In genomic region chr10:15306881-15307280, GRCh38 we compare ENCODE assay signal across 27 cellular contexts.
"Had no signal": no experiment of that assay in that cellular context is flagged by ENCODE, and none has a peak within 500 bp of the region (broad histone marks: within the 10 kb centered on the region; RNA-seq: fewer than 3 reads in every experiment).

No MANE protein-coding gene starts in this region.

- H3K9me3 Mint-ChIP-seq: naive thymus-derived CD8-positive, alpha-beta T cell; nephron; neural crest cell; stimulated activated memory B cell treated with anti-CD40 and anti-IgM and Interleukin-4, amounts not matched to agents 10 μg/mL and 1 μg/mL and 100 μg/mL, for 72 hours; stimulated activated naive CD8-positive, alpha-beta T cell treated with anti-CD3 and anti-CD28 coated beads, Interleukin-15, amount 100 ng/mL, for 72 hours had no signal

- H3K4me2 ChIP-seq: smooth muscle cell had no signal

- H3K4me1 ChIP-seq: left lung, lower lobe of right lung, pancreas, psoas muscle, tibial nerve, uterus had no signal

- H3K27ac ChIP-seq: left lung, lower lobe of right lung, pancreas, psoas muscle, right atrium auricular region, right lobe of liver, tibial nerve, uterus had no signal

- H3K36me3 ChIP-seq: left lung, lower lobe of right lung, pancreas, right atrium auricular region, right lobe of liver, tibial nerve, uterus had no signal

- H3K27ac Mint-ChIP-seq: naive thymus-derived CD8-positive, alpha-beta T cell; stimulated activated memory B cell treated with anti-CD40 and anti-IgM and Interleukin-4, amounts not matched to agents 10 μg/mL and 1 μg/mL and 100 μg/mL, for 72 hours; stimulated activated naive CD8-positive, alpha-beta T cell treated with anti-CD3 and anti-CD28 coated beads, Interleukin-15, amount 100 ng/mL, for 72 hours; type B pancreatic cell had no signal

- H3K27me3 ChIP-seq: left lung, pancreas, right atrium auricular region, right lobe of liver, tibial nerve, uterus had no signal

- H3K9me3 ChIP-seq: left lung, lower lobe of right lung, pancreas, psoas muscle, right atrium auricular region, right lobe of liver, tibial nerve, uterus had no signal

- H3K4me3 ChIP-seq: left lung, lower lobe of right lung, pancreas, psoas muscle, right atrium auricular region, right lobe of liver, smooth muscle cell, tibial nerve, uterus had no signal

- H3K4me3 Mint-ChIP-seq: naive thymus-derived CD8-positive, alpha-beta T cell; nephron; neural crest cell; stimulated activated memory B cell treated with anti-CD40 and anti-IgM and Interleukin-4, amounts not matched to agents 10 μg/mL and 1 μg/mL and 100 μg/mL, for 72 hours; stimulated activated naive CD8-positive, alpha-beta T cell treated with anti-CD3 and anti-CD28 coated beads, Interleukin-15, amount 100 ng/mL, for 72 hours; type B pancreatic cell had no signal

- H3K4me1 Mint-ChIP-seq: naive thymus-derived CD8-positive, alpha-beta T cell; stimulated activated memory B cell treated with anti-CD40 and anti-IgM and Interleukin-4, amounts not matched to agents 10 μg/mL and 1 μg/mL and 100 μg/mL, for 72 hours; stimulated activated naive CD8-positive, alpha-beta T cell treated with anti-CD3 and anti-CD28 coated beads, Interleukin-15, amount 100 ng/mL, for 72 hours had no signal

- FAIRE-seq: keratinocyte, pancreas had no signal

- H3K27me3 Mint-ChIP-seq: stimulated activated naive CD8-positive, alpha-beta T cell treated with anti-CD3 and anti-CD28 coated beads, Interleukin-15, amount 100 ng/mL, for 72 hours; type B pancreatic cell had no signal

- H3K36me3 Mint-ChIP-seq: naive thymus-derived CD8-positive, alpha-beta T cell; stimulated activated memory B cell treated with anti-CD40 and anti-IgM and Interleukin-4, amounts not matched to agents 10 μg/mL and 1 μg/mL and 100 μg/mL, for 72 hours had no signal

- DNase-seq: kidney glomerular epithelial cell; left cardiac atrium; left lung; lower lobe of right lung; mammary epithelial cell; mesenchymal stem cell; naive thymus-derived CD8-positive, alpha-beta T cell; nucleus accumbens; pancreas; psoas muscle; right lobe of liver; stimulated activated CD4-positive, alpha-beta T cell treated with anti-CD3 and anti-CD28 coated beads, Interleukin-1b, Interleukin-23, amount 100 ng/mL, for 48 hours; stimulated activated CD4-positive, alpha-beta T cell treated with anti-CD3 and anti-CD28 coated beads, Interleukin-2, amount 100 ng/mL, for 48 hours; stimulated activated CD4-positive, alpha-beta T cell treated with anti-CD3 and anti-CD28 coated beads, Interleukin-4, amount 100 ng/mL, for 4 hours; stimulated activated CD8-positive, alpha-beta memory T cell treated with anti-CD3 and anti-CD28 coated beads, Interleukin-4, amount 100 ng/mL, for 48 hours; stimulated activated naive CD4-positive, alpha-beta T cell treated with Interleukin-2 at 50 U/mL for 16 hours; stimulated activated naive CD8-positive, alpha-beta T cell treated with anti-CD3 and anti-CD28 coated beads, Interleukin-15, amount 100 ng/mL, for 72 hours; substantia nigra; uterus had no signal
